In genomic region chr22:33639588-33640254, GRCh38 we compare ENCODE assay signal across 13 cellular contexts.
"Had no signal": no experiment of that assay in that cellular context is flagged by ENCODE, and none has a peak within 500 bp of the region (broad histone marks: within the 10 kb centered on the region; RNA-seq: fewer than 3 reads in every experiment).

No MANE protein-coding gene starts in this region.

- H3K4me1 ChIP-seq: psoas muscle, stomach had no signal

- H3K36me3 Mint-ChIP-seq: naive thymus-derived CD4-positive, alpha-beta T cell had no signal

- H3K27ac Mint-ChIP-seq: immature natural killer cell; naive thymus-derived CD4-positive, alpha-beta T cell had no signal

- H3K4me1 Mint-ChIP-seq: immature natural killer cell; naive thymus-derived CD4-positive, alpha-beta T cell had no signal

- H3K36me3 ChIP-seq: neutrophil had no signal

- H3K4me3 ChIP-seq: psoas muscle, stomach had no signal

- H3K27ac ChIP-seq: neutrophil, psoas muscle, stomach had no signal

- H3K27me3 ChIP-seq: neutrophil, stomach had no signal

- H3K9me3 ChIP-seq: neutrophil, psoas muscle had no signal

- ATAC-seq: esophagus mucosa; naive thymus-derived CD4-positive, alpha-beta T cell had no signal

- H3K4me3 Mint-ChIP-seq: immature natural killer cell; naive thymus-derived CD4-positive, alpha-beta T cell had no signal

- DNase-seq: effector memory CD4-positive, alpha-beta T cell; immature natural killer cell; mesendoderm; naive thymus-derived CD4-positive, alpha-beta T cell; psoas muscle; small intestine; stimulated activated CD4-positive, alpha-beta T cell treated with anti-CD3 and anti-CD28 coated beads, Interleukin-12 subunit alpha, Interleukin-12 subunit beta, amount 100 ng/mL, for 4 hours; stimulated activated naive CD4-positive, alpha-beta T cell; stomach; substantia nigra; trophoblast cell had no signal
